ENCODE assay signal across 1 cellular context in genomic region chr11:7575841-7576451, GRCh38.
TF ChIP-seq lines count a peak whose summit lies in the region.

No MANE protein-coding gene starts in this region.

TF ChIP-seq in H1, 55 proteins besides CTCF, POLR2A, EP300 and RAD21 (continued from another document):
- no peak for TF ChIP-seq ATF2 (IDR thresholded peaks at IDR 0.05; ENCODE audit: low read length)
- TF ChIP-seq CEBPB (IDR thresholded peaks at IDR 0.05; ENCODE audit: low read depth, low read length): no peak
- no peak for TF ChIP-seq SRF (IDR thresholded peaks at IDR 0.05; ENCODE audit: low read depth, low read length)
- TF ChIP-seq BRCA1 (IDR thresholded peaks at IDR 0.05; ENCODE audit: low read depth, low read length): no peak
- no peak for TF ChIP-seq CHD7 (IDR thresholded peaks at IDR 0.05; ENCODE audit: insufficient replicate concordance, low read length)
- no peak for TF ChIP-seq POU5F1 (IDR thresholded peaks at IDR 0.05; ENCODE audit: low read depth, low read length)
TF ChIP-seq in H1: peak in this region for 0.
